ENCODE assay signal across 19 cellular contexts in the genomic region with DNA sequence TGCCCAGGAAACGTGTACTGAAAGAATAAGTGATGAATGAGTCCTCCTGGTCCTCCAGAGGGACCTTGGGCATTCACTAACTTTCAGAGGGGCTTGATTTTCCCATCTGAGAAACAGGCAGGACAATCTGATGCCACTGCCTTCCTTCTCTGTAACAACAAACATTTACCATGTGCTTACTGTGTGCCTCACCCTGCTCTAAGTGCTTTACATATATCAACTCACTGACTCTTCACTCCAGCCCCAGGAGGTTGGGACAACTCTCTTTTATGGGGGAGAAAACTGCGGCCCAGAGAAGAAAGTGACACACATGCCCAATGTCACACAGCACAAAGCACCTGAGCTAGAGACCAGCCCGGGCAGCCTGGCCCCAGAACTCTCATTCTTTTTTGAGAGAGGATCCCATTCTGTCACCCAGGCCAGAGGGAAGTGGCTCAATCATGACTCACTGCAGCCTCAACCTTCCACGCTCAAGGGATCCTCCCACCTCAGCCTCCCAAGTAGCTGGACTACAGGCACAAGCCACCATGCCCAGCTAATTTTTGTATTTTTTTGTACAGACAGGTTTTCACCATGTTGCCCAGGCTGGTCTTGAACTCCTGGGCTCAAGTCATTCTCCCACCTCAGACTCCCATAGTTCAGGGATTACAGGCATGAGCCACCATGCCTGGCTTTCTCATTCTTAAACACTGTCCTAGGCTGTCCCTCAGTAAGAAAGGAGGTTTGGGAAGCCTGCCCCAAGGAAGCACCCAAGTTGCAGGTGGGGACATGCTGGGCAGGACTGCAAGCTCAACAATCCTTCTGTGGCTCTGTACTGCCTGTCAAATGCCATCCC. TPM values are rescaled to one million over a fixed set of nuclear protein-coding genes. Genes with fewer than 3 reads are reported as not detected.
A peak's percentile ranks its signal among the peaks of the same experiment; 100 is the strongest.
DNase-seq lines count a peak whose midpoint lies in the region; ATAC-seq lines count a peak whose summit lies in the region.
"Had no signal": no experiment of that assay in that cellular context is flagged by ENCODE, and none has a peak within 500 bp of the region (broad histone marks: within the 10 kb centered on the region; RNA-seq: fewer than 3 reads in every experiment).

No MANE protein-coding gene starts in this region.

- H3K36me3 Mint-ChIP-seq in activated T-cell treated with anti-CD3 and anti-CD28 coated beads, Interleukin-2, amount 50 U/mL, for 24 hours (ENCODE audit: low read depth): peaks cover 2% of the 10 kb centered on the region
- H3K36me3 Mint-ChIP-seq in IgD-negative memory B cell: peaks cover 7% of the 10 kb centered on the region
- peaks cover 10% of the 10 kb centered on the region for H3K36me3 Mint-ChIP-seq in activated naive CD8-positive, alpha-beta T cell
- no peaks in the 10 kb centered on the region for H3K36me3 Mint-ChIP-seq in natural killer cell treated with Interleukin-12 subunit alpha and Interleukin-12 subunit beta and Interleukin-15 and Interleukin-18, amount 100 ng/mL, for 72 hours

- no peak overlapping the region for H3K4me3 Mint-ChIP-seq in activated T-cell treated with anti-CD3 and anti-CD28 coated beads, Interleukin-2, amount 50 U/mL, for 24 hours
- no peak overlapping the region for H3K4me3 Mint-ChIP-seq in IgD-negative memory B cell
- H3K4me3 Mint-ChIP-seq in activated naive CD8-positive, alpha-beta T cell: no peak overlapping the region
- no peak overlapping the region for H3K4me3 Mint-ChIP-seq in natural killer cell treated with Interleukin-12 subunit alpha and Interleukin-12 subunit beta and Interleukin-15 and Interleukin-18, amount 100 ng/mL, for 72 hours
- H3K4me3 Mint-ChIP-seq: nephron had no signal

- no peaks in the 10 kb centered on the region for H3K27me3 Mint-ChIP-seq in activated T-cell treated with anti-CD3 and anti-CD28 coated beads, Interleukin-2, amount 50 U/mL, for 24 hours
- peaks cover 6% of the 10 kb centered on the region for H3K27me3 Mint-ChIP-seq in IgD-negative memory B cell
- H3K27me3 Mint-ChIP-seq in activated naive CD8-positive, alpha-beta T cell: no peaks in the 10 kb centered on the region
- no peaks in the 10 kb centered on the region for H3K27me3 Mint-ChIP-seq in natural killer cell treated with Interleukin-12 subunit alpha and Interleukin-12 subunit beta and Interleukin-15 and Interleukin-18, amount 100 ng/mL, for 72 hours

- DNase-seq in activated T-cell treated with anti-CD3 and anti-CD28 coated beads, Interleukin-2, amount 50 U/mL, for 24 hours: no peak
- no peak for DNase-seq in activated T-cell treated with anti-CD3 and anti-CD28 coated beads, Interleukin-2, amount 50 U/mL, for 1 hour
- DNase-seq in natural killer cell treated with Interleukin-12 subunit alpha and Interleukin-12 subunit beta and Interleukin-15 and Interleukin-18, amount 100 ng/mL, for 72 hours (ENCODE audit: low spot score): no peak
- DNase-seq: activated gamma-delta T cell treated with Interleukin-2 at 50 U/mL for 16 hours, cerebellar nuclear complex, GOT3, head of caudate nucleus, NCI-H1048, NCI-H187, NCI-H69, upper lobe of right lung had no signal

- peak in 1 of 2 donors; percentile 52 for ATAC-seq in natural killer cell treated with Interleukin-12 subunit alpha and Interleukin-12 subunit beta and Interleukin-15 and Interleukin-18, amount 100 ng/mL, for 72 hours
- no peak for ATAC-seq in GM21825 (IDR thresholded peaks at IDR 0.05; ENCODE audit: unreplicated experiment)
- no peak for ATAC-seq in HG02852 (IDR thresholded peaks at IDR 0.05; ENCODE audit: unreplicated experiment)
- ATAC-seq in GM19455 (IDR thresholded peaks at IDR 0.05; ENCODE audit: unreplicated experiment): no peak
- ATAC-seq: activated CD4-positive, CD25-positive, alpha-beta regulatory T cell treated with anti-CD3 and anti-CD28 coated beads, Interleukin-2, amount 50 U/mL, for 24 hours; sciatic nerve; upper lobe of right lung had no signal

- no peaks in the 10 kb centered on the region for H3K9me3 Mint-ChIP-seq in activated T-cell treated with anti-CD3 and anti-CD28 coated beads, Interleukin-2, amount 50 U/mL, for 24 hours
- no peaks in the 10 kb centered on the region for H3K9me3 Mint-ChIP-seq in IgD-negative memory B cell
- no peaks in the 10 kb centered on the region for H3K9me3 Mint-ChIP-seq in activated naive CD8-positive, alpha-beta T cell (ENCODE audit: low read depth)
- no peaks in the 10 kb centered on the region for H3K9me3 Mint-ChIP-seq in natural killer cell treated with Interleukin-12 subunit alpha and Interleukin-12 subunit beta and Interleukin-15 and Interleukin-18, amount 100 ng/mL, for 72 hours

- peaks cover 66% of the 10 kb centered on the region for H3K4me1 Mint-ChIP-seq in activated T-cell treated with anti-CD3 and anti-CD28 coated beads, Interleukin-2, amount 50 U/mL, for 24 hours (ENCODE audit: low read depth)
- peaks cover 13 to 20% (median 14%) of the 10 kb centered on the region in 3 donors for H3K4me1 Mint-ChIP-seq in IgD-negative memory B cell
- H3K4me1 Mint-ChIP-seq in activated naive CD8-positive, alpha-beta T cell (ENCODE audit: low read depth): peaks cover 70% of the 10 kb centered on the region
- peaks cover 52 to 54% of the 10 kb centered on the region in 2 donors for H3K4me1 Mint-ChIP-seq in natural killer cell treated with Interleukin-12 subunit alpha and Interleukin-12 subunit beta and Interleukin-15 and Interleukin-18, amount 100 ng/mL, for 72 hours (ENCODE audit: low read depth in 2 of 2)

- peak overlapping the region; percentile 83 for H3K27ac Mint-ChIP-seq in activated T-cell treated with anti-CD3 and anti-CD28 coated beads, Interleukin-2, amount 50 U/mL, for 24 hours
- H3K27ac Mint-ChIP-seq in IgD-negative memory B cell: peak overlapping the region in 2 of 3 donors; percentile 39 to 73
- peak overlapping the region; percentile 75 for H3K27ac Mint-ChIP-seq in activated naive CD8-positive, alpha-beta T cell
- H3K27ac Mint-ChIP-seq in natural killer cell treated with Interleukin-12 subunit alpha and Interleukin-12 subunit beta and Interleukin-15 and Interleukin-18, amount 100 ng/mL, for 72 hours: peak overlapping the region; percentile 33 to 83

RNA-seq across cellular contexts. Expression of a gene that starts 38.0 kb away (rescaled TPM):
- polyA plus RNA-seq in IgD-negative memory B cell: 7.3 TPM
- 10 to 100 TPM; 20.0 to 20.1 TPM for total RNA-seq in natural killer cell treated with Interleukin-12 subunit alpha and Interleukin-12 subunit beta and Interleukin-15 and Interleukin-18, amount 100 ng/mL, for 72 hours
